ENCODE assay signal across 1 cellular context in genomic region chr2:85329701-85330100, GRCh38.
A peak's percentile ranks its signal among the peaks of the same experiment; 100 is the strongest.
TF ChIP-seq lines count a peak whose summit lies in the region.

No MANE protein-coding gene starts in this region.

TF ChIP-seq in HepG2, 621 proteins besides CTCF, POLR2A, EP300 and RAD21:
- peak; percentile 80; the same call in 1 of the 2 replicates for TF ChIP-seq ZNF121 (CRISPR knock-in tag; IDR thresholded peaks at IDR 0.05)
